ENCODE assay signal across 29 cellular contexts in the genomic region with DNA sequence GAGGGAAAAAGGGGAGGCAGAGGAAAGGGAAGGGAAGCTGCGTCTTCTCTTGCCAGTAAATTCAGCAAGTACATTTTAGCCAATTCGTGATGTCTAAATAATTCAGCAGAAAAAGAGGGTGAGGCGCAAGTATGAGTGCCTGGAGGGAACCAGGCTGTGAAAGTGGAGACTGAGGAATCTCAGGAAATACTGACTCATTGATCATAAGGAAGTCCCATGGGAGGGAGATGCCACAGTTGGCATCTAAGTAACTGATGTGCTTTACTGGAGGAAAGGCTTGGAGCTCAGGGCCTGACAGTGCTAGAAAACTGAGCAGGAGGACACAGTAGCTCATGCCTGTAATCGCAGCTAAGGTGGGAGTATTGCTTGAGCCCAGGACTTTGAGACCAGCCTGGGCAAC. TPM values are rescaled to one million over a fixed set of nuclear protein-coding genes. Genes with fewer than 3 reads are reported as not detected.
DNase-seq lines count a peak whose midpoint lies in the region; ATAC-seq and TF ChIP-seq lines count a peak whose summit lies in the region.
"Had no signal": no experiment of that assay in that cellular context is flagged by ENCODE, and none has a peak within 500 bp of the region (broad histone marks: within the 10 kb centered on the region; RNA-seq: fewer than 3 reads in every experiment).

No MANE protein-coding gene starts in this region.

- H3K9me3 ChIP-seq in A673 (ENCODE audit: low read depth, low read length, poor library complexity, severe bottlenecking), result no peaks in the 10 kb centered on the region
- H3K9me3 ChIP-seq: colonic mucosa, esophagus squamous epithelium, SJSA1 had no signal

- DNase-seq in A673 (ENCODE audit: low spot score) (peak; percentile 37), HS-5 (ENCODE audit: low read depth) (peak; percentile 52), kidney tubule cell (ENCODE audit: low spot score) (peak; percentile 59), GOT3 (lab: John Stamatoyannopoulos, UW) (no peak), nucleus accumbens (lab: John Stamatoyannopoulos, UW) (no peak), NCI-H2081 (lab: John Stamatoyannopoulos, UW) (no peak)
- no peak for DNase-seq in activated CD4-positive, alpha-beta T cell treated with anti-CD3 and anti-CD28 coated beads, Interleukin-2, amount 50 U/mL, for 1 hour
- DNase-seq: activated CD4-positive, alpha-beta T cell treated with anti-CD3 and anti-CD28 coated beads for 4 hours; activated T-cell treated with anti-CD3 and anti-CD28 coated beads, Interleukin-2, amount 50 U/mL, for 24 hours; brain microvascular endothelial cell; colonic mucosa; COR-L47; esophagus squamous epithelium; NCI-H1105 treated with DMSO at 0.1 percent for 48 hours; NCI-H2081 treated with DMSO at 0.1 percent for 48 hours; NCI-H510A treated with DMSO at 0.1 percent for 48 hours; NK-92 treated with Interleukin-12 subunit alpha and Interleukin-12 subunit beta, amount 100 ng/mL, for 24 hours; sigmoid colon; stomach; T-helper 1 cell had no signal

- ATAC-seq in activated T-helper 17 cell treated with anti-CD3 and anti-CD28 coated beads, Interleukin-2, amount 50 U/mL, for 72 hours (replicated peaks), result no peak
- ATAC-seq: Panc1 had no signal

- H3K36me3 ChIP-seq in A673 (ENCODE audit: insufficient read depth, low read length, poor library complexity, severe bottlenecking), result no peaks in the 10 kb centered on the region
- H3K36me3 ChIP-seq: brain microvascular endothelial cell, colonic mucosa, esophagus squamous epithelium, neural progenitor cell, sigmoid colon, SJSA1, stomach, tibial nerve had no signal

- H3K4me3 Mint-ChIP-seq in activated T-helper 17 cell treated with anti-CD3 and anti-CD28 coated beads, Interleukin-2, amount 50 U/mL, for 72 hours, result no peak overlapping the region
- H3K4me3 Mint-ChIP-seq: activated T-cell treated with anti-CD3 and anti-CD28 coated beads, Interleukin-2, amount 50 U/mL, for 24 hours; B cell; IgD-negative memory B cell; neural progenitor cell had no signal

- TF ChIP-seq CTCF in A673 (conservative IDR thresholded peaks at IDR 0.05; ENCODE audit: low read depth, low read length), result no peak

- CTCF ChIA-PET in A673 (lab: Charles Lee), result no interaction called here

- peaks cover 30% of the 10 kb centered on the region for H3K36me3 Mint-ChIP-seq in activated T-helper 17 cell treated with anti-CD3 and anti-CD28 coated beads, Interleukin-2, amount 50 U/mL, for 72 hours (ENCODE audit: low read depth)

- no TSS peak for BruUV-seq in A673 (replicated peaks; lab: Mats Ljungman, UMichigan)

- peak overlapping the region; percentile 32 for H3K27ac Mint-ChIP-seq in activated T-helper 17 cell treated with anti-CD3 and anti-CD28 coated beads, Interleukin-2, amount 50 U/mL, for 72 hours
- H3K27ac Mint-ChIP-seq: activated T-cell treated with anti-CD3 and anti-CD28 coated beads, Interleukin-2, amount 50 U/mL, for 24 hours; B cell; IgD-negative memory B cell; neural progenitor cell had no signal

- no peak overlapping the region for H3K27ac ChIP-seq in A673 (ENCODE audit: low read depth, low read length, poor library complexity, severe bottlenecking)
- H3K27ac ChIP-seq: brain microvascular endothelial cell, colonic mucosa, esophagus squamous epithelium, neural progenitor cell, sigmoid colon, SJSA1, stomach, tibial nerve had no signal

- no peaks in the 10 kb centered on the region for H3K27me3 ChIP-seq in A673 (replicated peaks; ENCODE audit: insufficient read depth, low read depth, low read length, poor library complexity)
- H3K27me3 ChIP-seq: brain microvascular endothelial cell, colonic mucosa, neural progenitor cell, sigmoid colon, stomach had no signal

- no peaks in the 10 kb centered on the region for H3K27me3 Mint-ChIP-seq in activated T-helper 17 cell treated with anti-CD3 and anti-CD28 coated beads, Interleukin-2, amount 50 U/mL, for 72 hours
- H3K27me3 Mint-ChIP-seq: activated T-cell treated with anti-CD3 and anti-CD28 coated beads, Interleukin-2, amount 50 U/mL, for 24 hours; progenitor cell of endocrine pancreas had no signal

- H3K4me3 ChIP-seq in A673 (ENCODE audit: low read depth, low read length, poor library complexity, severe bottlenecking), result no peak overlapping the region
- H3K4me3 ChIP-seq: colonic mucosa, esophagus squamous epithelium, lung, neural progenitor cell, sigmoid colon, SJSA1, stomach, tibial nerve had no signal

- POLR2A ChIA-PET in A673 (lab: Charles Lee; ENCODE audit: low non-redundant PET), result no interaction called here

- H3K9me3 Mint-ChIP-seq in activated T-helper 17 cell treated with anti-CD3 and anti-CD28 coated beads, Interleukin-2, amount 50 U/mL, for 72 hours, result no peaks in the 10 kb centered on the region
- H3K9me3 Mint-ChIP-seq: activated T-cell treated with anti-CD3 and anti-CD28 coated beads, Interleukin-2, amount 50 U/mL, for 24 hours had no signal

- H3K4me1 ChIP-seq in A673 (ENCODE audit: insufficient read depth, low read length, poor library complexity, severe bottlenecking), result no peaks in the 10 kb centered on the region
- H3K4me1 ChIP-seq: colonic mucosa, esophagus squamous epithelium, sigmoid colon, stomach, tibial nerve had no signal

- intact Hi-C loops in A673 (cut with micrococcal nuclease; ENCODE audit: unreplicated experiment), result no loop called here

- peaks cover 17% of the 10 kb centered on the region for H3K4me1 Mint-ChIP-seq in activated T-helper 17 cell treated with anti-CD3 and anti-CD28 coated beads, Interleukin-2, amount 50 U/mL, for 72 hours

RNA-seq across cellular contexts. Expression of gene KIF5C, which starts 31.1 kb away (rescaled TPM):
- 0.58 and 0.74 TPM in 2 replicates for total RNA-seq in A673 (2021)
- total RNA-seq in activated T-helper 17 cell treated with anti-CD3 and anti-CD28 coated beads, Interleukin-2, amount 50 U/mL, for 72 hours, result 10 to 100 TPM; 33.1 to 43.8 TPM

Comparison
In these comparisons a context has a peak if more than half of its experiments do, and no peak if none do; other contexts are left out.
1. DNase-seq: peak in A673 (single experiment), HS-5 (single experiment) and kidney tubule cell (single experiment); none in GOT3 (single experiment), activated CD4-positive, alpha-beta T cell treated with anti-CD3 and anti-CD28 coated beads, Interleukin-2, amount 50 U/mL, for 1 hour (single experiment), nucleus accumbens (0 of 56) and NCI-H2081 (0 of 2).
2. RNA of gene KIF5C, which starts 31.1 kb away (total RNA-seq): 33.1 to 43.8 TPM in activated T-helper 17 cell treated with anti-CD3 and anti-CD28 coated beads, Interleukin-2, amount 50 U/mL, for 72 hours; 0.58 to 0.74 TPM in A673; every median in the first group is over 10 times any median in the second.